In genomic region chr6:8828376-8828775, GRCh38 we compare ENCODE assay signal across 39 cellular contexts.
"Had no signal": no experiment of that assay in that cellular context is flagged by ENCODE, and none has a peak within 500 bp of the region (broad histone marks: within the 10 kb centered on the region; RNA-seq: fewer than 3 reads in every experiment).

No MANE protein-coding gene starts in this region.

- ATAC-seq: activated naive CD4-positive, alpha-beta T cell treated with anti-CD3 and anti-CD28 coated beads, Interleukin-2, amount 50 U/mL, for 72 hours; activated naive CD8-positive, alpha-beta T cell treated with anti-CD3 and anti-CD28 coated beads, Interleukin-2, amount 50 U/mL, for 24 hours; activated T-cell treated with anti-CD3 and anti-CD28 coated beads, Interleukin-2, amount 50 U/mL, for 4 hours; activated T-cell treated with anti-CD3 and anti-CD28 coated beads, Interleukin-2, amount 50 U/mL, for 72 hours; activated T-helper 17 cell treated with anti-CD3 and anti-CD28 coated beads, Interleukin-2, amount 50 U/mL, for 72 hours; body of pancreas had no signal

- FAIRE-seq: astrocyte had no signal

- DNase-seq: activated effector memory CD4-positive, alpha-beta T cell treated with anti-CD3 and anti-CD28 coated beads, Interleukin-2, amount 50 U/mL, for 16 hours; activated effector memory CD4-positive, alpha-beta T cell treated with Interleukin-2 at 50 U/mL for 16 hours; activated gamma-delta T cell; activated gamma-delta T cell treated with Interleukin-2 at 50 U/mL for 16 hours; activated naive CD4-positive, alpha-beta T cell; activated naive CD4-positive, alpha-beta T cell treated with anti-CD3 and anti-CD28 coated beads for 36 hours; activated naive CD4-positive, alpha-beta T cell treated with anti-CD3 and anti-CD28 coated beads, Interleukin-2, amount 10 ng/mL, durations not matched to agents 7 days and 5 days; activated naive CD4-positive, alpha-beta T cell treated with anti-CD3 and anti-CD28 coated beads, Interleukin-2, amount 50 U/mL, for 16 hours; activated naive CD4-positive, alpha-beta T cell treated with Interleukin-2 at 50 U/mL for 16 hours; activated naive CD8-positive, alpha-beta T cell treated with anti-CD3 and anti-CD28 coated beads for 36 hours; activated naive CD8-positive, alpha-beta T cell treated with anti-CD3 and anti-CD28 coated beads, Interleukin-2, amount 10 ng/mL, durations not matched to agents 7 days and 5 days; activated naive CD8-positive, alpha-beta T cell treated with anti-CD3 and anti-CD28 coated beads, Interleukin-2, amount 50 U/mL, for 24 hours; activated T-cell treated with anti-CD3 and anti-CD28 coated beads, Interleukin-2, amount 50 U/mL, for 1 hour; activated T-cell treated with anti-CD3 and anti-CD28 coated beads, Interleukin-2, amount 50 U/mL, for 24 hours; activated T-cell treated with anti-CD3 and anti-CD28 coated beads, Interleukin-2, amount 50 U/mL, for 4 hours; activated T-cell treated with anti-CD3 and anti-CD28 coated beads, Interleukin-2, amount 50 U/mL, for 48 hours; activated T-cell treated with anti-CD3 and anti-CD28 coated beads, Interleukin-2, amount 50 U/mL, for 72 hours; adrenal gland; amniotic stem cell; amygdala; anterior cingulate cortex; aorta; body of pancreas; brain microvascular endothelial cell; caudate nucleus; central memory CD4-positive, alpha-beta T cell; cerebellar nuclear complex had no signal

- H3K36me3 ChIP-seq: adrenal gland, ascending aorta, brain microvascular endothelial cell, breast epithelium, cardiac muscle cell had no signal

- H3K4me1 Mint-ChIP-seq: activated naive CD4-positive, alpha-beta T cell treated with anti-CD3 and anti-CD28 coated beads, Interleukin-2, amount 10 ng/mL, durations not matched to agents 7 days and 5 days; activated naive CD4-positive, alpha-beta T cell treated with anti-CD3 and anti-CD28 coated beads, Interleukin-2, amount 50 U/mL, for 24 hours; activated naive CD8-positive, alpha-beta T cell treated with anti-CD3 and anti-CD28 coated beads for 36 hours; activated naive CD8-positive, alpha-beta T cell treated with anti-CD3 and anti-CD28 coated beads, Interleukin-2, amount 50 U/mL, for 24 hours; activated T-helper 17 cell treated with anti-CD3 and anti-CD28 coated beads, Interleukin-2, amount 50 U/mL, for 72 hours; central memory CD8-positive, alpha-beta T cell had no signal

- H3K27ac Mint-ChIP-seq: activated naive CD4-positive, alpha-beta T cell treated with anti-CD3 and anti-CD28 coated beads for 36 hours; activated naive CD4-positive, alpha-beta T cell treated with anti-CD3 and anti-CD28 coated beads, Interleukin-2, amount 10 ng/mL, durations not matched to agents 7 days and 5 days; activated naive CD4-positive, alpha-beta T cell treated with anti-CD3 and anti-CD28 coated beads, Interleukin-2, amount 50 U/mL, for 24 hours; activated naive CD4-positive, alpha-beta T cell treated with anti-CD3 and anti-CD28 coated beads, Interleukin-2, amount 50 U/mL, for 72 hours; activated naive CD8-positive, alpha-beta T cell; activated naive CD8-positive, alpha-beta T cell treated with anti-CD3 and anti-CD28 coated beads for 36 hours; activated naive CD8-positive, alpha-beta T cell treated with anti-CD3 and anti-CD28 coated beads, Interleukin-2, amount 10 ng/mL, durations not matched to agents 7 days and 5 days; activated naive CD8-positive, alpha-beta T cell treated with anti-CD3 and anti-CD28 coated beads, Interleukin-2, amount 50 U/mL, for 24 hours; activated T-cell treated with anti-CD3 and anti-CD28 coated beads, Interleukin-2, amount 50 U/mL, for 24 hours; activated T-cell treated with anti-CD3 and anti-CD28 coated beads, Interleukin-2, amount 50 U/mL, for 72 hours; activated T-helper 1 cell treated with anti-CD3 and anti-CD28 coated beads, Interleukin-12 subunit alpha, Interleukin-12 subunit beta, Interleukin-2, Interleukin-4 antibody, amounts not matched to agents 30 ng/mL and 10 ng/mL and 1 ng/mL, durations not matched to agents 14 hours and 24 hours and 36 hours; activated T-helper 17 cell treated with anti-CD3 and anti-CD28 coated beads, Interleukin-2, amount 50 U/mL, for 72 hours; activated T-helper 2 cell treated with anti-CD3 and anti-CD28 coated beads, Interferon-gamma antibody, Interleukin-2, Interleukin-4, amounts not matched to agents 10 μg/mL and 5 μg/mL and 100 μg/mL, durations not matched to agents 14 hours and 24 hours and 36 hours; brain had no signal

- H3K4me3 Mint-ChIP-seq: activated naive CD4-positive, alpha-beta T cell treated with anti-CD3 and anti-CD28 coated beads for 36 hours; activated naive CD4-positive, alpha-beta T cell treated with anti-CD3 and anti-CD28 coated beads, Interleukin-2, amount 10 ng/mL, durations not matched to agents 7 days and 5 days; activated naive CD4-positive, alpha-beta T cell treated with anti-CD3 and anti-CD28 coated beads, Interleukin-2, amount 50 U/mL, for 24 hours; activated naive CD8-positive, alpha-beta T cell; activated naive CD8-positive, alpha-beta T cell treated with anti-CD3 and anti-CD28 coated beads for 36 hours; activated naive CD8-positive, alpha-beta T cell treated with anti-CD3 and anti-CD28 coated beads, Interleukin-2, amount 10 ng/mL, durations not matched to agents 7 days and 5 days; activated naive CD8-positive, alpha-beta T cell treated with anti-CD3 and anti-CD28 coated beads, Interleukin-2, amount 50 U/mL, for 24 hours; activated T-cell treated with anti-CD3 and anti-CD28 coated beads, Interleukin-2, amount 50 U/mL, for 24 hours; activated T-cell treated with anti-CD3 and anti-CD28 coated beads, Interleukin-2, amount 50 U/mL, for 4 hours; activated T-cell treated with anti-CD3 and anti-CD28 coated beads, Interleukin-2, amount 50 U/mL, for 72 hours; activated T-helper 1 cell treated with anti-CD3 and anti-CD28 coated beads, Interleukin-12 subunit alpha, Interleukin-12 subunit beta, Interleukin-2, Interleukin-4 antibody, amounts not matched to agents 30 ng/mL and 10 ng/mL and 1 ng/mL, durations not matched to agents 14 hours and 24 hours and 36 hours; activated T-helper 17 cell treated with anti-CD3 and anti-CD28 coated beads, Interleukin-2, amount 50 U/mL, for 72 hours; brain; central memory CD8-positive, alpha-beta T cell had no signal

- H3K4me3 ChIP-seq: adrenal gland, ascending aorta, body of pancreas, breast epithelium, cardiac muscle cell had no signal

- H3K9me3 ChIP-seq: adrenal gland, ascending aorta, body of pancreas, breast epithelium had no signal

- H3K27me3 ChIP-seq: adrenal gland, ascending aorta, body of pancreas, brain microvascular endothelial cell, breast epithelium, cardiac muscle cell had no signal

- H3K27ac ChIP-seq: adrenal gland, ascending aorta, body of pancreas, brain microvascular endothelial cell, breast epithelium, cardiac muscle cell had no signal

- H3K27me3 Mint-ChIP-seq: activated naive CD4-positive, alpha-beta T cell treated with anti-CD3 and anti-CD28 coated beads, Interleukin-2, amount 10 ng/mL, durations not matched to agents 7 days and 5 days; activated naive CD4-positive, alpha-beta T cell treated with anti-CD3 and anti-CD28 coated beads, Interleukin-2, amount 50 U/mL, for 24 hours; activated naive CD8-positive, alpha-beta T cell; activated naive CD8-positive, alpha-beta T cell treated with anti-CD3 and anti-CD28 coated beads, Interleukin-2, amount 10 ng/mL, durations not matched to agents 7 days and 5 days; activated naive CD8-positive, alpha-beta T cell treated with anti-CD3 and anti-CD28 coated beads, Interleukin-2, amount 50 U/mL, for 24 hours; activated T-cell treated with anti-CD3 and anti-CD28 coated beads, Interleukin-2, amount 50 U/mL, for 24 hours; activated T-helper 17 cell treated with anti-CD3 and anti-CD28 coated beads, Interleukin-2, amount 50 U/mL, for 72 hours; central memory CD8-positive, alpha-beta T cell had no signal

- H3K9me3 Mint-ChIP-seq: activated naive CD4-positive, alpha-beta T cell treated with anti-CD3 and anti-CD28 coated beads for 36 hours; activated naive CD4-positive, alpha-beta T cell treated with anti-CD3 and anti-CD28 coated beads, Interleukin-2, amount 50 U/mL, for 24 hours; activated naive CD8-positive, alpha-beta T cell treated with anti-CD3 and anti-CD28 coated beads, Interleukin-2, amount 50 U/mL, for 24 hours; activated T-cell treated with anti-CD3 and anti-CD28 coated beads, Interleukin-2, amount 50 U/mL, for 24 hours; activated T-helper 1 cell treated with anti-CD3 and anti-CD28 coated beads, Interleukin-12 subunit alpha, Interleukin-12 subunit beta, Interleukin-2, Interleukin-4 antibody, amounts not matched to agents 30 ng/mL and 10 ng/mL and 1 ng/mL, durations not matched to agents 14 hours and 24 hours and 36 hours; activated T-helper 2 cell treated with anti-CD3 and anti-CD28 coated beads, Interferon-gamma antibody, Interleukin-2, Interleukin-4, amounts not matched to agents 10 μg/mL and 5 μg/mL and 100 μg/mL, durations not matched to agents 14 hours and 24 hours and 36 hours had no signal

- H3K36me3 Mint-ChIP-seq: activated naive CD4-positive, alpha-beta T cell treated with anti-CD3 and anti-CD28 coated beads, Interleukin-2, amount 10 ng/mL, durations not matched to agents 7 days and 5 days; activated naive CD4-positive, alpha-beta T cell treated with anti-CD3 and anti-CD28 coated beads, Interleukin-2, amount 50 U/mL, for 24 hours; activated naive CD4-positive, alpha-beta T cell treated with anti-CD3 and anti-CD28 coated beads, Interleukin-2, amount 50 U/mL, for 72 hours; activated naive CD8-positive, alpha-beta T cell; activated naive CD8-positive, alpha-beta T cell treated with anti-CD3 and anti-CD28 coated beads for 36 hours; activated naive CD8-positive, alpha-beta T cell treated with anti-CD3 and anti-CD28 coated beads, Interleukin-2, amount 10 ng/mL, durations not matched to agents 7 days and 5 days; brain had no signal

- H3K4me1 ChIP-seq: adrenal gland, ascending aorta, body of pancreas, breast epithelium had no signal
